Comparison of ENCODE assay signal across 22 cellular contexts in the genomic region with DNA sequence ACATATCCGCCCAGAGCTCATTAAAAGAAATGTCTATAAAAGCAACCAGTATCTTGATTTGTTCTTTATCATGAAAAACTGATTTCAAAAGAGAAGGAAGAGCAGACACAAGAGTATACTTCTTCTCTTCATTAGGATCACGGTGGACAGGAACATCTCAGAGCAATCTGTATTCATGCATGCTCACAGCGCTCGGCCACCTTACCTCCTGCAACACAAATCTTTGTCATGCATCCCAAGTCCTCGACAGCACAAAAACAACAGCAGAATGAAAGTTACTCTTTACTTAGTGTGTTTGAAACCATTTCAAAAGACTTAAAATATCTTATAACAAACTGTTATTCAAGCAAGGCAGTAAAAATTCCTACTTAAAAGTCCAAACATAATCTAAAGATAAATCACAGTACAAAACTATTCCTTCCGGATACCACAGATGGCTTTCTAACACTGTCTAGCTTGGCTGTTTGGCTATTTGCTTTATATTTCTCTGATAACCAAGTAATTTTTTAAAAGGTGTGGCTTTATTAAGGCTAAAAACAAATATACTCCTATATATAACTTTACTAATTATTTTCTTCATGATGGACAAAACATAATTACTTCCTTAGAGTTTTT.
DNase-seq lines count a peak whose midpoint lies in the region; TF ChIP-seq lines count a peak whose summit lies in the region.
"Had no signal": no experiment of that assay in that cellular context is flagged by ENCODE, and none has a peak within 500 bp of the region (broad histone marks: within the 10 kb centered on the region; RNA-seq: fewer than 3 reads in every experiment).

No MANE protein-coding gene starts in this region.

- peaks cover 72% of the 10 kb centered on the region for H3K36me3 Mint-ChIP-seq in activated T-helper 2 cell treated with anti-CD3 and anti-CD28 coated beads, Interferon-gamma antibody, Interleukin-2, Interleukin-4, amounts not matched to agents 10 μg/mL and 5 μg/mL and 100 μg/mL, durations not matched to agents 14 hours and 24 hours and 36 hours (ENCODE audit: low read depth)

- H3K4me1 ChIP-seq in hepatocyte (ENCODE audit: insufficient read depth) (no peaks in the 10 kb centered on the region), suprapubic skin (no peaks in the 10 kb centered on the region), Karpas-422 (ENCODE audit: low read length) (no peaks in the 10 kb centered on the region)
- H3K4me1 ChIP-seq: tibial nerve had no signal

- no peak for TF ChIP-seq EP300 in suprapubic skin (IDR thresholded peaks at IDR 0.05)

- H4K20me1 ChIP-seq in hepatocyte (ENCODE audit: insufficient read depth, poor library complexity, severe bottlenecking) (no peaks in the 10 kb centered on the region), Karpas-422 (ENCODE audit: insufficient read depth, low read depth, low read length) (no peaks in the 10 kb centered on the region)

- H3K27me3 Mint-ChIP-seq in activated T-helper 2 cell treated with anti-CD3 and anti-CD28 coated beads, Interferon-gamma antibody, Interleukin-2, Interleukin-4, amounts not matched to agents 10 μg/mL and 5 μg/mL and 100 μg/mL, durations not matched to agents 14 hours and 24 hours and 36 hours (ENCODE audit: low read depth), result no peaks in the 10 kb centered on the region
- H3K27me3 Mint-ChIP-seq: activated naive CD8-positive, alpha-beta T cell treated with anti-CD3 and anti-CD28 coated beads, Interleukin-2, amount 10 ng/mL, durations not matched to agents 7 days and 5 days; central memory CD8-positive, alpha-beta T cell; naive thymus-derived CD4-positive, alpha-beta T cell; T-helper 17 cell had no signal

- H3K4me2 ChIP-seq in hepatocyte (peak overlapping the region; percentile 40), Karpas-422 (ENCODE audit: low read depth, low read length, poor library complexity, severe bottlenecking) (no peak overlapping the region)
- H3K4me2 ChIP-seq: SK-N-SH had no signal

- H3K27me3 ChIP-seq in hepatocyte (no peaks in the 10 kb centered on the region), suprapubic skin (no peaks in the 10 kb centered on the region), Karpas-422 (ENCODE audit: low read length) (no peaks in the 10 kb centered on the region)
- H3K27me3 ChIP-seq: sigmoid colon, tibial nerve had no signal

- no peaks in the 10 kb centered on the region for H3K9me3 Mint-ChIP-seq in activated T-helper 2 cell treated with anti-CD3 and anti-CD28 coated beads, Interferon-gamma antibody, Interleukin-2, Interleukin-4, amounts not matched to agents 10 μg/mL and 5 μg/mL and 100 μg/mL, durations not matched to agents 14 hours and 24 hours and 36 hours
- H3K9me3 Mint-ChIP-seq: activated T-cell treated with anti-CD3 and anti-CD28 coated beads, Interleukin-2, amount 50 U/mL, for 4 hours had no signal

- peaks cover 56% of the 10 kb centered on the region for H3K4me1 Mint-ChIP-seq in activated T-helper 2 cell treated with anti-CD3 and anti-CD28 coated beads, Interferon-gamma antibody, Interleukin-2, Interleukin-4, amounts not matched to agents 10 μg/mL and 5 μg/mL and 100 μg/mL, durations not matched to agents 14 hours and 24 hours and 36 hours (ENCODE audit: low read depth)
- H3K4me1 Mint-ChIP-seq: central memory CD8-positive, alpha-beta T cell had no signal

- H3K79me2 ChIP-seq in hepatocyte (no peaks in the 10 kb centered on the region), Karpas-422 (ENCODE audit: low read length) (no peaks in the 10 kb centered on the region)

- no peaks in the 10 kb centered on the region for H3K9me3 ChIP-seq in hepatocyte (ENCODE audit: low read depth)
- no peaks in the 10 kb centered on the region for H3K9me3 ChIP-seq in suprapubic skin
- H3K9me3 ChIP-seq in Karpas-422 (ENCODE audit: low read length), result no peaks in the 10 kb centered on the region
- H3K9me3 ChIP-seq: psoas muscle, sigmoid colon, SK-N-SH, tibial nerve had no signal

- intact Hi-C loops in activated T-helper 2 cell treated with anti-CD3 and anti-CD28 coated beads, Interferon-gamma antibody, Interleukin-2, Interleukin-4, amounts not matched to agents 10 μg/mL and 5 μg/mL and 100 μg/mL, durations not matched to agents 14 hours and 24 hours and 36 hours (cut with micrococcal nuclease), result no loop called here

- WGBS in hepatocyte (ENCODE audit: low lambda C conversion rate, missing lambda C conversion rate), result 59% methylated on average over 6 of the region's 6 CpGs
- WGBS in suprapubic skin, result 82% methylated on average over 6 of the region's 6 CpGs

- H3K27ac ChIP-seq in hepatocyte, result no peak overlapping the region
- H3K27ac ChIP-seq in suprapubic skin, result no peak overlapping the region
- H3K27ac ChIP-seq in Karpas-422 (ENCODE audit: low read length), result no peak overlapping the region
- H3K27ac ChIP-seq: psoas muscle, sigmoid colon, tibial nerve had no signal

- no peak for TF ChIP-seq POLR2A in suprapubic skin (IDR thresholded peaks at IDR 0.05)

- H3K4me3 Mint-ChIP-seq in activated T-helper 2 cell treated with anti-CD3 and anti-CD28 coated beads, Interferon-gamma antibody, Interleukin-2, Interleukin-4, amounts not matched to agents 10 μg/mL and 5 μg/mL and 100 μg/mL, durations not matched to agents 14 hours and 24 hours and 36 hours (ENCODE audit: low read depth), result no peak overlapping the region
- H3K4me3 Mint-ChIP-seq: activated naive CD8-positive, alpha-beta T cell treated with anti-CD3 and anti-CD28 coated beads, Interleukin-2, amount 10 ng/mL, durations not matched to agents 7 days and 5 days; activated T-cell treated with anti-CD3 and anti-CD28 coated beads, Interleukin-2, amount 50 U/mL, for 4 hours; central memory CD8-positive, alpha-beta T cell; naive thymus-derived CD4-positive, alpha-beta T cell; T-helper 17 cell had no signal

- H2AFZ ChIP-seq in hepatocyte, result no peak overlapping the region
- H2AFZ ChIP-seq in Karpas-422 (ENCODE audit: low read length), result no peak overlapping the region

- H3K4me3 ChIP-seq in AG10803 (ENCODE audit: low read length) (no peak overlapping the region), hepatocyte (no peak overlapping the region), suprapubic skin (no peak overlapping the region), Karpas-422 (ENCODE audit: low read length) (no peak overlapping the region)
- H3K4me3 ChIP-seq: psoas muscle, sigmoid colon, tibial nerve had no signal

- TF ChIP-seq CTCF in AG10803 (conservative IDR thresholded peaks at IDR 0.05; ENCODE audit: low read length), result no peak
- TF ChIP-seq CTCF in hepatocyte (IDR thresholded peaks at IDR 0.05; ENCODE audit: poor library complexity), result no peak
- TF ChIP-seq CTCF in suprapubic skin (IDR thresholded peaks at IDR 0.05), result no peak

- H3K27ac Mint-ChIP-seq in activated T-helper 2 cell treated with anti-CD3 and anti-CD28 coated beads, Interferon-gamma antibody, Interleukin-2, Interleukin-4, amounts not matched to agents 10 μg/mL and 5 μg/mL and 100 μg/mL, durations not matched to agents 14 hours and 24 hours and 36 hours, result peak overlapping the region; percentile 68
- H3K27ac Mint-ChIP-seq: activated naive CD8-positive, alpha-beta T cell treated with anti-CD3 and anti-CD28 coated beads, Interleukin-2, amount 10 ng/mL, durations not matched to agents 7 days and 5 days; naive thymus-derived CD4-positive, alpha-beta T cell had no signal

- no peaks in the 10 kb centered on the region for H3K36me3 ChIP-seq in hepatocyte (replicated peaks; ENCODE audit: insufficient read depth, low read depth)
- peaks cover 30% of the 10 kb centered on the region for H3K36me3 ChIP-seq in suprapubic skin
- H3K36me3 ChIP-seq in Karpas-422 (ENCODE audit: insufficient read depth, low read length), result no peaks in the 10 kb centered on the region
- H3K36me3 ChIP-seq: sigmoid colon had no signal

- H3K9me2 ChIP-seq in hepatocyte (replicated peaks; ENCODE audit: insufficient read depth) (no peaks in the 10 kb centered on the region), Karpas-422 (replicated peaks; ENCODE audit: insufficient read depth, low read length) (no peaks in the 10 kb centered on the region)
- H3K9me2 ChIP-seq: SK-N-SH had no signal

- no peak overlapping the region for H3K9ac ChIP-seq in Karpas-422 (ENCODE audit: low read length)
- H3K9ac ChIP-seq: SK-N-SH had no signal

- DNase-seq in AG10803 (ENCODE audit: low read depth) (peak; percentile 26), EH (ENCODE audit: low read depth) (peak; percentile 66), hepatocyte (ENCODE audit: low spot score) (no peak), suprapubic skin (ENCODE audit: low spot score in 2 of 2) (no peak), Karpas-422 (no peak), D341Med (ENCODE audit: low spot score) (no peak)
- no peak for DNase-seq in activated T-helper 2 cell treated with anti-CD3 and anti-CD28 coated beads, Interferon-gamma antibody, Interleukin-2, Interleukin-4, amounts not matched to agents 10 μg/mL and 5 μg/mL and 100 μg/mL, durations not matched to agents 14 hours and 24 hours and 36 hours (ENCODE audit: low spot score)
- DNase-seq: activated naive CD8-positive, alpha-beta T cell treated with anti-CD3 and anti-CD28 coated beads, Interleukin-2, amount 10 ng/mL, durations not matched to agents 7 days and 5 days; C1 segment of cervical spinal cord; left ventricle myocardium superior; midbrain; NCI-H1694; NCI-H446 treated with DMSO at 0.1 percent for 48 hours; nucleus accumbens; psoas muscle; sigmoid colon; SK-N-SH; T-helper 17 cell had no signal

Comparison
In these comparisons a context has a peak if more than half of its experiments do, and no peak if none do; other contexts are left out.
1. DNase-seq: peak in AG10803 (single experiment) and EH (single experiment); none in activated T-helper 2 cell treated with anti-CD3 and anti-CD28 coated beads, Interferon-gamma antibody, Interleukin-2, Interleukin-4, amounts not matched to agents 10 μg/mL and 5 μg/mL and 100 μg/mL, durations not matched to agents 14 hours and 24 hours and 36 hours (single experiment), hepatocyte (single experiment), suprapubic skin (0 of 2), Karpas-422 (single experiment) and D341Med (single experiment).